25 cellular contexts compared by ENCODE assay signal in genomic region chr10:24353319-24353718, GRCh38.
"Had no signal": no experiment of that assay in that cellular context is flagged by ENCODE, and none has a peak within 500 bp of the region (broad histone marks: within the 10 kb centered on the region; RNA-seq: fewer than 3 reads in every experiment).

No MANE protein-coding gene starts in this region.

- H3K9me3 Mint-ChIP-seq: naive thymus-derived CD8-positive, alpha-beta T cell; stimulated activated naive B cell treated with anti-CD40 and anti-IgM and Interleukin-4, amounts not matched to agents 10 μg/mL and 1 μg/mL and 100 μg/mL, for 72 hours; stimulated activated naive CD8-positive, alpha-beta T cell treated with anti-CD3 and anti-CD28 coated beads, Interleukin-15, Interleukin-2, amounts not matched to agents 100 ng/mL and 50 ng/mL, for 24 hours had no signal

- ATAC-seq: left colon; naive thymus-derived CD8-positive, alpha-beta T cell; right lobe of liver; stimulated activated naive B cell treated with anti-CD40 and anti-IgM and Interleukin-4, amounts not matched to agents 10 μg/mL and 1 μg/mL and 100 μg/mL, for 72 hours; upper lobe of right lung had no signal

- H3K27me3 ChIP-seq: esophagus squamous epithelium, ovary, right lobe of liver, tibial nerve, upper lobe of right lung, uterus had no signal

- H3K4me1 Mint-ChIP-seq: immature natural killer cell; stimulated activated naive B cell treated with anti-CD40 and anti-IgM and Interleukin-4, amounts not matched to agents 10 μg/mL and 1 μg/mL and 100 μg/mL, for 72 hours had no signal

- DNase-seq: dermis blood vessel endothelial cell; effector memory CD4-positive, alpha-beta T cell; erythroblast; esophagus squamous epithelium; foreskin melanocyte; hypothalamus; immature natural killer cell; islet precursor cell; kidney glomerular epithelial cell; left colon; mesenchymal stem cell; naive thymus-derived CD8-positive, alpha-beta T cell; occipital lobe; ovary; right lobe of liver; small intestine; stimulated activated CD4-positive, alpha-beta T cell treated with anti-CD3 and anti-CD28 coated beads, Interleukin-15, amount 100 ng/mL, for 24 hours; stimulated activated CD4-positive, alpha-beta T cell treated with anti-CD3 and anti-CD28 coated beads, Interleukin-2, amount 100 ng/mL, for 48 hours; stimulated activated naive B cell treated with anti-CD40 and anti-IgM and Interleukin-4, amounts not matched to agents 10 μg/mL and 1 μg/mL and 100 μg/mL, for 72 hours; upper lobe of right lung; uterus had no signal

- H3K9me3 ChIP-seq: esophagus squamous epithelium, ovary, right lobe of liver, thoracic aorta, tibial nerve, upper lobe of right lung, uterus had no signal

- H3K4me1 ChIP-seq: right lobe of liver, uterus had no signal

- H3K36me3 ChIP-seq: esophagus squamous epithelium, ovary, right lobe of liver, thoracic aorta, tibial nerve, upper lobe of right lung, uterus had no signal

- H3K4me3 Mint-ChIP-seq: immature natural killer cell; naive thymus-derived CD8-positive, alpha-beta T cell; stimulated activated naive B cell treated with anti-CD40 and anti-IgM and Interleukin-4, amounts not matched to agents 10 μg/mL and 1 μg/mL and 100 μg/mL, for 72 hours; stimulated activated naive CD8-positive, alpha-beta T cell treated with anti-CD3 and anti-CD28 coated beads, Interleukin-15, Interleukin-2, amounts not matched to agents 100 ng/mL and 50 ng/mL, for 24 hours had no signal

- H3K36me3 Mint-ChIP-seq: immature natural killer cell; naive thymus-derived CD8-positive, alpha-beta T cell; stimulated activated naive B cell treated with anti-CD40 and anti-IgM and Interleukin-4, amounts not matched to agents 10 μg/mL and 1 μg/mL and 100 μg/mL, for 72 hours had no signal

- H3K27me3 Mint-ChIP-seq: stimulated activated naive B cell treated with anti-CD40 and anti-IgM and Interleukin-4, amounts not matched to agents 10 μg/mL and 1 μg/mL and 100 μg/mL, for 72 hours; stimulated activated naive CD8-positive, alpha-beta T cell treated with anti-CD3 and anti-CD28 coated beads, Interleukin-15, Interleukin-2, amounts not matched to agents 100 ng/mL and 50 ng/mL, for 24 hours had no signal

- H3K27ac ChIP-seq: coronary artery, ovary, right lobe of liver, thoracic aorta, upper lobe of right lung, uterus had no signal

- H3K4me3 ChIP-seq: coronary artery, esophagus squamous epithelium, ovary, right lobe of liver, thoracic aorta, tibial nerve, upper lobe of right lung, uterus had no signal

- H3K27ac Mint-ChIP-seq: immature natural killer cell; naive thymus-derived CD8-positive, alpha-beta T cell; stimulated activated naive B cell treated with anti-CD40 and anti-IgM and Interleukin-4, amounts not matched to agents 10 μg/mL and 1 μg/mL and 100 μg/mL, for 72 hours; stimulated activated naive CD8-positive, alpha-beta T cell treated with anti-CD3 and anti-CD28 coated beads, Interleukin-15, Interleukin-2, amounts not matched to agents 100 ng/mL and 50 ng/mL, for 24 hours had no signal
